9 cellular contexts compared by ENCODE assay signal in the genomic region with DNA sequence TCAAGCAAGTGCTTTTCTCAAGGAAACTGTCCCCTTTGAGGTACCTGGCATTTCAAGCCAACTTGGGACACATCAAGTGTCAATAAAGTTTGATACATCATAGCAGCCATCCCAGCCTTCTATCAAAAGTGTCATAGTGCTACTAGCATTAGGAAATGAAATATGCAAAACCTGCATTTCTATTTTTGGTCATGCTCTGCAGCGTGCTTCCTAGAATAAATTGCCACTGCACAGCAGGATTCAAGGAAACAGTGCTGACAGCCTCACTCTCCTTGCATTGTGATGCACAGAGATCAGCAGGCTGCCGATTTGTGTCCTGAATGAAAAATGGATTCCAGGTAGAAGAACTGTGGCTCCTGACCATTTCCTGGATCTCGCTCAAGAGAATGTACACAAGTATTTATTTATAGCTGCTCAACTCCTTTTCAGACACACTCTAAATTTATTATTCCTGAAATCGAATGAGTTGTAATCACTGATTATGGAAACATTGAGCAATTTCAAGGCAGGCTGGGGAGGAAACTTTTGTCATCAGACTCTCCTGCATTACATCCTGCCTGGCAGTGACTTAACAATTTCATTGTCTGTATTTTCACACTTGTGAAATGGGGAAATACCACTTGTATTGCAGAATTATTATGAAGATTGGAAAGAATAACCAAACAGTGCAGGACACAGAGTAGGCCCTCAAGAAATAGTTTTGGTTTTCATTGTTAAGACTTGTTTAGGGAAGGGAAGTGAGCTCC.
DNase-seq lines count a peak whose midpoint lies in the region; ATAC-seq and TF ChIP-seq lines count a peak whose summit lies in the region.
"Had no signal": no experiment of that assay in that cellular context is flagged by ENCODE, and none has a peak within 500 bp of the region (broad histone marks: within the 10 kb centered on the region; RNA-seq: fewer than 3 reads in every experiment).

No MANE protein-coding gene starts in this region.

- peaks cover 13% of the 10 kb centered on the region for H3K36me3 Mint-ChIP-seq in osteocyte (ENCODE audit: unreplicated experiment)
- H3K36me3 Mint-ChIP-seq in T-cell, result peaks cover 9% of the 10 kb centered on the region

- POLR2A ChIA-PET in T-cell (lab: Charles Lee), result no interaction called here

- H3K4me3 Mint-ChIP-seq in osteocyte (ENCODE audit: unreplicated experiment) (peak overlapping the region; percentile 7), T-cell (no peak overlapping the region)

- H3K9me3 Mint-ChIP-seq in osteocyte (ENCODE audit: unreplicated experiment) (no peaks in the 10 kb centered on the region), T-cell (peaks cover 3 to 4% (median 4%) of the 10 kb centered on the region in 3 donors)

- H3K27ac Mint-ChIP-seq in osteocyte (ENCODE audit: unreplicated experiment) (peak overlapping the region; percentile 96), T-cell (no peak overlapping the region)

- no peak overlapping the region for H3K27ac ChIP-seq in substantia nigra (ENCODE audit: low read depth, low read length, poor library complexity, severe bottlenecking)

- ATAC-seq in GM19351 (IDR thresholded peaks at IDR 0.05; ENCODE audit: unreplicated experiment) (peak; percentile 21), HG02759 (IDR thresholded peaks at IDR 0.05; ENCODE audit: unreplicated experiment) (no peak), T-cell (replicated peaks in 1 of 4) (no peak)

- peak; percentile 20 for DNase-seq in NCI-H69 (lab: John Stamatoyannopoulos, UW)
- peak; percentile 87 to 93 for DNase-seq in dermis microvascular lymphatic vessel endothelial cell (ENCODE audit: low read depth in 2 of 2)
- DNase-seq in osteocyte (ENCODE audit: extremely low spot score, unreplicated experiment), result no peak
- DNase-seq in substantia nigra (lab: John Stamatoyannopoulos, UW), result no peak
- DNase-seq in stimulated activated CD4-positive, alpha-beta T cell treated with anti-CD3 and anti-CD28 coated beads, Interleukin-2, amount 100 ng/mL, for 48 hours, result no peak
- DNase-seq in T-cell, result no peak
- DNase-seq: activated T-cell treated with anti-CD3 and anti-CD28 coated beads, Interleukin-2, amount 50 U/mL, for 48 hours had no signal

- peaks cover 62% of the 10 kb centered on the region for H3K4me1 Mint-ChIP-seq in osteocyte (ENCODE audit: unreplicated experiment)
- H3K4me1 Mint-ChIP-seq in T-cell, result no peaks in the 10 kb centered on the region

- CTCF ChIA-PET in T-cell (lab: Charles Lee), result no interaction called here

- TF ChIP-seq CTCF in osteocyte (IDR thresholded peaks at IDR 0.05), result no peak

- H3K27me3 Mint-ChIP-seq in osteocyte (ENCODE audit: unreplicated experiment), result no peaks in the 10 kb centered on the region
- no peaks in the 10 kb centered on the region for H3K27me3 Mint-ChIP-seq in T-cell

Comparison
In these comparisons a context has a peak if more than half of its experiments do, and no peak if none do; other contexts are left out.
1. DNase-seq: peak in NCI-H69 (single experiment) and dermis microvascular lymphatic vessel endothelial cell (2 of 2); none in osteocyte (single experiment), substantia nigra (0 of 49), stimulated activated CD4-positive, alpha-beta T cell treated with anti-CD3 and anti-CD28 coated beads, Interleukin-2, amount 100 ng/mL, for 48 hours (0 of 2) and T-cell (0 of 34).